ENCODE assay signal across 14 cellular contexts in the genomic region with DNA sequence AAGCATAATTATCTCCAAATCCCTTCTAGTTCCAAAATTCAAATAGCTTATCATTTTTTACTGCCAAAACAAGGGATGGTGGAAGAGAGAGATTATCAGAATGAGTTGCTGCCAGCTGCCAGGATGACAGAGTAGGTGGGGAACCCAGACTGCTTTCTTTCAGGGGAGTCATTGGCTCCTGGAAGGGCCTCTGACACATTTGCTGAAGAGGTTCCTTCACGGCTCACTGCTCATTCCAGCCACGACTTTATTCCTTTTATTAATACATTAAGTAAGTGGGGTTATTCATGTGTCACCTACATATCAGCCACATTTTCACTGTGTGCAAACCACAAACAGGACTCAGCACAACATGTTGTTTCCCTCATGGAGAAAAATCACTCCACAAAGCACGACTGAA. TPM values are rescaled to one million over a fixed set of nuclear protein-coding genes. Genes with fewer than 3 reads are reported as not detected.
DNase-seq lines count a peak whose midpoint lies in the region; TF ChIP-seq lines count a peak whose summit lies in the region.
"Had no signal": no experiment of that assay in that cellular context is flagged by ENCODE, and none has a peak within 500 bp of the region (broad histone marks: within the 10 kb centered on the region; RNA-seq: fewer than 3 reads in every experiment).

No MANE protein-coding gene starts in this region.

- DNase-seq in NCI-H2107 treated with DMSO at 0.1 percent for 48 hours (lab: John Stamatoyannopoulos, UW; ENCODE audit: unreplicated experiment) = peak; percentile 19
- no peak for DNase-seq in NCI-H2107 (lab: John Stamatoyannopoulos, UW)
- DNase-seq in GM23248 = peak; percentile 49
- peak; percentile 8 for DNase-seq in KBM-7
- DNase-seq in H7 = no peak
- no peak for DNase-seq in Kasumi-1 (lab: John Stamatoyannopoulos, UW)
- DNase-seq in NCI-H748 (lab: John Stamatoyannopoulos, UW; ENCODE audit: unreplicated experiment) = no peak
- DNase-seq: body of pancreas, GDM1, Peyer's patch, upper lobe of left lung had no signal

- H3K36me3 ChIP-seq in GM23248 (ENCODE audit: low read depth) = no peaks in the 10 kb centered on the region
- H3K36me3 ChIP-seq in parathyroid adenoma (ENCODE audit: control insufficient read depth, insufficient read depth, low read length) = no peaks in the 10 kb centered on the region
- no peaks in the 10 kb centered on the region for H3K36me3 ChIP-seq in H7 (replicated peaks; ENCODE audit: control insufficient read depth, insufficient read depth, low read length)
- H3K36me3 ChIP-seq: Peyer's patch, upper lobe of left lung had no signal

- peaks cover 7% of the 10 kb centered on the region; the same call in 1 of the 2 replicates for H3F3A ChIP-seq in GM23248 (ENCODE audit: insufficient read depth)

- H3K27ac ChIP-seq in GM23248 (no peak overlapping the region), parathyroid adenoma (no peak overlapping the region)
- H3K27ac ChIP-seq: A549, body of pancreas, Peyer's patch, upper lobe of left lung had no signal

- H3K27me3 ChIP-seq in GM23248 (replicated peaks; ENCODE audit: insufficient read depth) (no peaks in the 10 kb centered on the region), parathyroid adenoma (ENCODE audit: control insufficient read depth, insufficient read depth, low read length) (no peaks in the 10 kb centered on the region), H7 (ENCODE audit: control insufficient read depth, insufficient read depth, low read length) (no peaks in the 10 kb centered on the region)
- H3K27me3 ChIP-seq: body of pancreas, Peyer's patch, upper lobe of left lung had no signal

- H4K20me1 ChIP-seq in GM23248 (ENCODE audit: insufficient read depth) = no peaks in the 10 kb centered on the region

- H3K4me3 ChIP-seq in GM23248 = no peak overlapping the region
- no peak overlapping the region for H3K4me3 ChIP-seq in parathyroid adenoma (ENCODE audit: low read depth, low read length)
- no peak overlapping the region for H3K4me3 ChIP-seq in H7 (ENCODE audit: insufficient read depth, low read depth, low read length)
- H3K4me3 ChIP-seq: A549, body of pancreas, Peyer's patch, upper lobe of left lung had no signal

- no peaks in the 10 kb centered on the region for H3K9me3 ChIP-seq in GM23248 (ENCODE audit: low read depth)
- no peaks in the 10 kb centered on the region for H3K9me3 ChIP-seq in parathyroid adenoma (ENCODE audit: control insufficient read depth, low read length)
- H3K9me3 ChIP-seq: A549, body of pancreas, Peyer's patch, upper lobe of left lung had no signal

- H3K9ac ChIP-seq in GM23248 (no peak overlapping the region), parathyroid adenoma (no peak overlapping the region)

- H2AFZ ChIP-seq in GM23248 = peak overlapping the region; percentile 69
- peak overlapping the region; percentile 56 for H2AFZ ChIP-seq in parathyroid adenoma

- in situ Hi-C loops in GM23248 (cut with MboI) = no loop called here
- in situ Hi-C loops in KBM-7 (cut with MboI; ENCODE audit: low pct_unique_long_range_greater_than_20kb, low sequenced_read_pairs) = no loop called here

- peaks cover 28% of the 10 kb centered on the region for H3K4me1 ChIP-seq in GM23248 (ENCODE audit: insufficient read depth)
- no peaks in the 10 kb centered on the region for H3K4me1 ChIP-seq in parathyroid adenoma
- H3K4me1 ChIP-seq: A549, body of pancreas, Peyer's patch, upper lobe of left lung had no signal

- WGBS in GM23248 (ENCODE audit: low coverage in 1 of 2, low lambda C conversion rate in 2 of 2, missing lambda C conversion rate in 2 of 2), 2 experiments = 22 to 32% methylated on average over 3 of the region's 3 CpGs

- H3K79me2 ChIP-seq in GM23248 (ENCODE audit: insufficient read depth) (no peaks in the 10 kb centered on the region), parathyroid adenoma (no peaks in the 10 kb centered on the region)

- TF ChIP-seq CTCF in parathyroid adenoma (IDR thresholded peaks at IDR 0.05) = no peak

- H3K4me2 ChIP-seq in GM23248 (ENCODE audit: unreplicated experiment) = no peak overlapping the region
- H3K4me2 ChIP-seq in parathyroid adenoma (ENCODE audit: low read length) = no peak overlapping the region
- H3K4me2 ChIP-seq: A549 had no signal

- H3K9me2 ChIP-seq in GM23248 (ENCODE audit: insufficient read depth) = no peaks in the 10 kb centered on the region

RNA-seq across cellular contexts. Expression of a gene that starts 12.7 kb away (rescaled TPM):
- 3.4 and 3.5 TPM in 2 replicates for total RNA-seq in GM23248 (2014; rRNA removed; shearing (Covaris generic))
- 1.4 TPM in 2 replicates for polyA plus RNA-seq in GM23248 (2016; fragmentation: Nextera tagmentation; extraction: Ambion mirVana)
- not detected in 2 replicates for total RNA-seq in H7 (2014; rRNA removed; shearing (Covaris generic))
- total RNA-seq: body of pancreas, mononuclear cell, Peyer's patch, upper lobe of left lung had no signal

RNA-seq across cellular contexts. Expression of a gene that starts 23.5 kb away (rescaled TPM):
- 44.1 and 48.4 TPM in 2 replicates for total RNA-seq in GM23248 (2014; rRNA removed; shearing (Covaris generic))
- 37.9 and 41.9 TPM in 2 replicates for polyA plus RNA-seq in GM23248 (2016; fragmentation: Nextera tagmentation; extraction: Ambion mirVana)
- 56.9 and 60.8 TPM in 2 replicates for total RNA-seq in H7 (2014; rRNA removed; shearing (Covaris generic))

RNA-seq across cellular contexts. Expression of a gene that starts 46.1 kb away (rescaled TPM):
- total RNA-seq in GM23248 (2014; rRNA removed; shearing (Covaris generic)) = 45.3 and 47.7 TPM in 2 replicates
- polyA plus RNA-seq in GM23248 (2016; fragmentation: Nextera tagmentation; extraction: Ambion mirVana) = 33.1 and 33.7 TPM in 2 replicates
- total RNA-seq in H7 (2014; rRNA removed; shearing (Covaris generic)) = 171 and 186 TPM in 2 replicates

Comparison
In these comparisons a context has a peak if more than half of its experiments do, and no peak if none do; other contexts are left out.
1. DNase-seq: peak in NCI-H2107 treated with DMSO at 0.1 percent for 48 hours (single experiment), GM23248 (single experiment) and KBM-7 (single experiment); none in NCI-H2107 (single experiment), H7 (single experiment), Kasumi-1 (0 of 2) and NCI-H748 (single experiment).